Comparison of ENCODE assay signal across 18 cellular contexts in genomic region chr12:84276215-84276614, GRCh38.
DNase-seq lines count a peak whose midpoint lies in the region; ATAC-seq and TF ChIP-seq lines count a peak whose summit lies in the region.
"Had no signal": no experiment of that assay in that cellular context is flagged by ENCODE, and none has a peak within 500 bp of the region (broad histone marks: within the 10 kb centered on the region; RNA-seq: fewer than 3 reads in every experiment).

No MANE protein-coding gene starts in this region.

- no peaks in the 10 kb centered on the region for H3K27me3 ChIP-seq in mesenchymal stem cell (ENCODE audit: control insufficient read depth in 1 of 2, insufficient read depth in 1 of 2, low read length in 2 of 2)
- no peaks in the 10 kb centered on the region for H3K27me3 ChIP-seq in gastroesophageal sphincter
- no peaks in the 10 kb centered on the region for H3K27me3 ChIP-seq in suprapubic skin

- H3K27ac ChIP-seq in mesenchymal stem cell (ENCODE audit: low read length, poor library complexity, severe bottlenecking) (no peak overlapping the region), gastroesophageal sphincter (no peak overlapping the region), suprapubic skin (no peak overlapping the region)

- TF ChIP-seq CTCF in gastroesophageal sphincter (IDR thresholded peaks at IDR 0.05) (no peak), suprapubic skin (IDR thresholded peaks at IDR 0.05) (no peak)

- peak overlapping the region; percentile 28 for H4K8ac ChIP-seq in mesenchymal stem cell (ENCODE audit: low read length)

- H3K14ac ChIP-seq in mesenchymal stem cell (ENCODE audit: low read length in 2 of 2) = no peak overlapping the region

- TF ChIP-seq EP300 in gastroesophageal sphincter (IDR thresholded peaks at IDR 0.05) (no peak), suprapubic skin (IDR thresholded peaks at IDR 0.05) (no peak)

- H2BK120ac ChIP-seq in mesenchymal stem cell (ENCODE audit: low read depth, low read length) = no peak overlapping the region

- H3K9me3 ChIP-seq in mesenchymal stem cell (ENCODE audit: control insufficient read depth, low read length) (no peaks in the 10 kb centered on the region), gastroesophageal sphincter (peaks cover 0 to 13% (median 0%) of the 10 kb centered on the region in 3 donors), suprapubic skin (no peaks in the 10 kb centered on the region)

- TF ChIP-seq POLR2A in gastroesophageal sphincter (IDR thresholded peaks at IDR 0.05) (no peak), suprapubic skin (IDR thresholded peaks at IDR 0.05) (no peak)

- no peak overlapping the region for H2BK5ac ChIP-seq in mesenchymal stem cell (ENCODE audit: low read depth, low read length, poor library complexity, severe bottlenecking)

- H3K79me1 ChIP-seq in mesenchymal stem cell (replicated peaks; ENCODE audit: low read length, poor library complexity, severe bottlenecking) = no peaks in the 10 kb centered on the region

- no peaks in the 10 kb centered on the region for H3K36me3 ChIP-seq in mesenchymal stem cell (ENCODE audit: control insufficient read depth in 1 of 2, insufficient read depth in 2 of 2, low read depth in 1 of 2, low read length in 2 of 2)
- H3K36me3 ChIP-seq in gastroesophageal sphincter = no peaks in the 10 kb centered on the region
- H3K36me3 ChIP-seq in suprapubic skin = no peaks in the 10 kb centered on the region

- no peak overlapping the region for H2AK5ac ChIP-seq in mesenchymal stem cell (ENCODE audit: low read length, severe bottlenecking)

- H3K4me1 ChIP-seq in mesenchymal stem cell (ENCODE audit: control insufficient read depth, insufficient read depth, low read depth, low read length) (no peaks in the 10 kb centered on the region), gastroesophageal sphincter (no peaks in the 10 kb centered on the region), suprapubic skin (no peaks in the 10 kb centered on the region)

- no peak overlapping the region for H2BK15ac ChIP-seq in mesenchymal stem cell (ENCODE audit: low read depth, poor library complexity, severe bottlenecking)

- peak; percentile 26 for DNase-seq in NCI-H82 (lab: John Stamatoyannopoulos, UW)
- DNase-seq in NCI-H82 treated with DMSO at 0.1 percent for 48 hours (lab: John Stamatoyannopoulos, UW; ENCODE audit: unreplicated experiment) = no peak
- DNase-seq in SK-N-DZ (ENCODE audit: low spot score) = peak; percentile 9
- no peak for DNase-seq in mesenchymal stem cell
- no peak for DNase-seq in OCI-M1 (lab: John Stamatoyannopoulos, UW)
- DNase-seq in suprapubic skin (ENCODE audit: low spot score in 2 of 2) = no peak
- DNase-seq: CD4-positive, CD25-positive, alpha-beta regulatory T cell; COR-L47; DMS153; GF-D8; KG1; MV-4-11; NCI-H1417 treated with DMSO at 0.1 percent for 48 hours; NCI-H187 treated with DMSO at 0.1 percent for 48 hours; SW 1271 had no signal

- H3K4me3 ChIP-seq in mesenchymal stem cell (ENCODE audit: insufficient read depth in 1 of 2, low read depth in 1 of 2, low read length in 2 of 2) (no peak overlapping the region), gastroesophageal sphincter (no peak overlapping the region), suprapubic skin (no peak overlapping the region)

- no peak overlapping the region for H3K4me2 ChIP-seq in mesenchymal stem cell (ENCODE audit: low read length, poor library complexity, severe bottlenecking)

- H3K18ac ChIP-seq in mesenchymal stem cell (ENCODE audit: low read depth in 1 of 2, low read length in 2 of 2) = no peak overlapping the region

- no peak overlapping the region for H4K91ac ChIP-seq in mesenchymal stem cell (ENCODE audit: low read length)

- 94% methylated on average over 2 of the region's 2 CpGs for WGBS in mesenchymal stem cell
- WGBS in gastroesophageal sphincter (ENCODE audit: low coverage in 1 of 2), 2 donors = 55% methylated on average over 2 of the region's 2 CpGs; no CpG with 5 or more reads in 1 of the 2 donors
- 67% methylated on average over 2 of the region's 2 CpGs for WGBS in suprapubic skin

- no peak overlapping the region for H3K9ac ChIP-seq in mesenchymal stem cell (ENCODE audit: low read length)

- no peak overlapping the region for H2BK12ac ChIP-seq in mesenchymal stem cell (ENCODE audit: low read length in 2 of 2)

- ATAC-seq in gastroesophageal sphincter (no peak), GM18520 (IDR thresholded peaks at IDR 0.05; ENCODE audit: unreplicated experiment) (no peak)
- ATAC-seq: HepG2 had no signal

- no peak overlapping the region for H2AFZ ChIP-seq in mesenchymal stem cell (ENCODE audit: low read depth, low read length)

- H3K4ac ChIP-seq in mesenchymal stem cell (ENCODE audit: low read depth in 1 of 2, low read length in 2 of 2) = no peak overlapping the region

- H3K23ac ChIP-seq in mesenchymal stem cell (ENCODE audit: low read length in 2 of 2) = no peak overlapping the region

Comparison
In these comparisons a context has a peak if more than half of its experiments do, and no peak if none do; other contexts are left out.
1. DNase-seq: peak in NCI-H82 (single experiment) and SK-N-DZ (single experiment); none in NCI-H82 treated with DMSO at 0.1 percent for 48 hours (single experiment), mesenchymal stem cell (single experiment), OCI-M1 (single experiment) and suprapubic skin (0 of 2).